1 cellular context compared by ENCODE assay signal in genomic region chr10:71966046-71967004, GRCh38.
A peak's percentile ranks its signal among the peaks of the same experiment; 100 is the strongest.
TF ChIP-seq lines count a peak whose summit lies in the region.

No MANE protein-coding gene starts in this region.

TF ChIP-seq in HEK293, 187 proteins besides CTCF, POLR2A, EP300 and RAD21 (continued from another document):
- no peak for TF ChIP-seq ZNF514 (tag by site-specific recombination; IDR thresholded peaks at IDR 0.05)
- no peak for TF ChIP-seq ZSCAN30 (tag by site-specific recombination; IDR thresholded peaks at IDR 0.05)
- no peak for TF ChIP-seq ZNF2 (tag by site-specific recombination; IDR thresholded peaks at IDR 0.05)
- TF ChIP-seq ZNF416 (tag by site-specific recombination; IDR thresholded peaks at IDR 0.05) = no peak
- TF ChIP-seq ZNF560 (tag by site-specific recombination; IDR thresholded peaks at IDR 0.05; ENCODE audit: borderline replicate concordance) = no peak
- 0 out of 2 replicates have a peak, but pooled peaks have one; percentile 18 for TF ChIP-seq ZNF580 (tag by site-specific recombination; IDR thresholded peaks at IDR 0.05)
- no peak for TF ChIP-seq ZBTB20 (tag by site-specific recombination; IDR thresholded peaks at IDR 0.05)
- no peak for TF ChIP-seq ZSCAN23 (tag by site-specific recombination; IDR thresholded peaks at IDR 0.05)
- no peak for TF ChIP-seq ZNF623 (tag by site-specific recombination; IDR thresholded peaks at IDR 0.05)
- TF ChIP-seq KLF8 (tag by site-specific recombination; IDR thresholded peaks at IDR 0.05) = no peak
- no peak for TF ChIP-seq KLF16 (tag by site-specific recombination; IDR thresholded peaks at IDR 0.05)
- no peak for TF ChIP-seq ZNF266 (tag by site-specific recombination; IDR thresholded peaks at IDR 0.05; ENCODE audit: low read depth)
- no peak for TF ChIP-seq ZNF670 (tag by site-specific recombination; IDR thresholded peaks at IDR 0.05; ENCODE audit: low read depth)
- 0 out of 2 replicates have a peak, but pooled peaks have one; percentile 14 for TF ChIP-seq ZEB2 (tag by site-specific recombination; IDR thresholded peaks at IDR 0.05)
- TF ChIP-seq REPIN1 (tag by site-specific recombination; IDR thresholded peaks at IDR 0.05; ENCODE audit: low read depth) = no peak
- TF ChIP-seq SETDB1 (IDR thresholded peaks at IDR 0.05; ENCODE audit: insufficient read length, low read length) = no peak
- no peak for TF ChIP-seq ZNF157 (tag by site-specific recombination; IDR thresholded peaks at IDR 0.05)
- TF ChIP-seq ZNF624 (tag by site-specific recombination; IDR thresholded peaks at IDR 0.05) = no peak
- TF ChIP-seq ZNF830 (tag by site-specific recombination; IDR thresholded peaks at IDR 0.05; ENCODE audit: low read depth) = no peak
- no peak for TF ChIP-seq PRDM2 (tag by site-specific recombination; IDR thresholded peaks at IDR 0.05; ENCODE audit: borderline replicate concordance)
- TF ChIP-seq ZNF664 (tag by site-specific recombination; IDR thresholded peaks at IDR 0.05) = peak; percentile 33; the same call in 1 of the 2 replicates
- no peak for TF ChIP-seq ZNF433 (tag by site-specific recombination; IDR thresholded peaks at IDR 0.05; ENCODE audit: low read depth)
- no peak for TF ChIP-seq ZNF544 (tag by site-specific recombination; IDR thresholded peaks at IDR 0.05)
- TF ChIP-seq GLI2 (tag by site-specific recombination; IDR thresholded peaks at IDR 0.05; ENCODE audit: borderline replicate concordance, low read depth) = no peak
- TF ChIP-seq ZNF292 (tag by site-specific recombination; IDR thresholded peaks at IDR 0.05; ENCODE audit: borderline replicate concordance, low read depth) = no peak
- TF ChIP-seq ZNF16 (tag by site-specific recombination; IDR thresholded peaks at IDR 0.05; ENCODE audit: low read depth) = no peak
- TF ChIP-seq ZNF404 (tag by site-specific recombination; IDR thresholded peaks at IDR 0.05) = no peak
- TF ChIP-seq ZNF529 (tag by site-specific recombination; IDR thresholded peaks at IDR 0.05; ENCODE audit: insufficient replicate concordance) = no peak
- TF ChIP-seq ZNF146 (tag by site-specific recombination; IDR thresholded peaks at IDR 0.05) = no peak
- no peak for TF ChIP-seq ZNF692 (tag by site-specific recombination; IDR thresholded peaks at IDR 0.05)
- TF ChIP-seq ZNF184 (tag by site-specific recombination; IDR thresholded peaks at IDR 0.05) = no peak
- peak; percentile 68; the same call in 1 of the 2 replicates for TF ChIP-seq ZNF600 (tag by site-specific recombination; IDR thresholded peaks at IDR 0.05)
- TF ChIP-seq ZNF449 (tag by site-specific recombination; IDR thresholded peaks at IDR 0.05) = no peak
- TF ChIP-seq ZFP41 (tag by site-specific recombination; IDR thresholded peaks at IDR 0.05; ENCODE audit: borderline replicate concordance) = no peak
- no peak for TF ChIP-seq SALL2 (tag by site-specific recombination; IDR thresholded peaks at IDR 0.05; ENCODE audit: borderline replicate concordance)
- TF ChIP-seq ZNF223 (tag by site-specific recombination; IDR thresholded peaks at IDR 0.05) = no peak
